Comparison of ENCODE assay signal across 8 cellular contexts in the genomic region with DNA sequence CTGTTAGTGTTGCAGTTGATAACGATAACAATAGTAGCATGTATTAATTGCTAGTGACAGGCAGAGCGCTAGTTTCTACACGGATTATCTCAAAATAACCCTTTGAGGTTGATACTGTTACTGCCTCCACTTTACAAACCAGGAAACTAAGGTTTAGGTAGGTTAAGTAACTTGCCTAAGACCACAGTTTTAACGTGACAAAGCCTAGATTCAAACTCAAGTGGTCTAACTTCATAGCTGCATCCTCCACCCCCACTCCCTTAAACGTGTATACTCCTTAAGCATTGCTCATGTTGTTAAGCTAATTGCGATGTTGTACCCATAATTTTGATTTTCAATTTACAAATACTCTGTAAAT. TPM values are rescaled to one million over a fixed set of nuclear protein-coding genes. Genes with fewer than 3 reads are reported as not detected.
DNase-seq lines count a peak whose midpoint lies in the region; ATAC-seq and TF ChIP-seq lines count a peak whose summit lies in the region.

No MANE protein-coding gene starts in this region.

- no peaks in the 10 kb centered on the region for H3K36me3 Mint-ChIP-seq in CD4-positive, CD25-positive, alpha-beta regulatory T cell
- peaks cover 17% of the 10 kb centered on the region for H3K36me3 Mint-ChIP-seq in activated T-helper 2 cell treated with anti-CD3 and anti-CD28 coated beads, Interferon-gamma antibody, Interleukin-2, Interleukin-4, amounts not matched to agents 10 μg/mL and 5 μg/mL and 100 μg/mL, durations not matched to agents 14 hours and 24 hours and 36 hours (ENCODE audit: low read depth)

- peak overlapping the region; percentile 96 for H3K27ac ChIP-seq in CD4-positive, CD25-positive, alpha-beta regulatory T cell (ENCODE audit: insufficient read depth, low read length, poor library complexity, severe bottlenecking)
- H3K27ac ChIP-seq in left lung: peak overlapping the region in 1 of 2 donors; percentile 99

- no peaks in the 10 kb centered on the region for H3K36me3 ChIP-seq in CD4-positive, CD25-positive, alpha-beta regulatory T cell (ENCODE audit: control insufficient read depth, insufficient read depth, low read length)
- H3K36me3 ChIP-seq in H7 (replicated peaks; ENCODE audit: control insufficient read depth, insufficient read depth, low read length) (no peaks in the 10 kb centered on the region), left lung (no peaks in the 10 kb centered on the region)

- H3K27me3 Mint-ChIP-seq in CD4-positive, CD25-positive, alpha-beta regulatory T cell: no peaks in the 10 kb centered on the region
- peaks cover 2% of the 10 kb centered on the region for H3K27me3 Mint-ChIP-seq in activated T-helper 2 cell treated with anti-CD3 and anti-CD28 coated beads, Interferon-gamma antibody, Interleukin-2, Interleukin-4, amounts not matched to agents 10 μg/mL and 5 μg/mL and 100 μg/mL, durations not matched to agents 14 hours and 24 hours and 36 hours (ENCODE audit: low read depth)

- H3K4me3 Mint-ChIP-seq in CD4-positive, CD25-positive, alpha-beta regulatory T cell: peak overlapping the region; percentile 94 to 99 (median 96)
- peak overlapping the region; percentile 98 for H3K4me3 Mint-ChIP-seq in activated T-helper 2 cell treated with anti-CD3 and anti-CD28 coated beads, Interferon-gamma antibody, Interleukin-2, Interleukin-4, amounts not matched to agents 10 μg/mL and 5 μg/mL and 100 μg/mL, durations not matched to agents 14 hours and 24 hours and 36 hours (ENCODE audit: low read depth)

- H3K4me3 ChIP-seq in CD4-positive, CD25-positive, alpha-beta regulatory T cell (ENCODE audit: low read depth, low read length): peak overlapping the region; percentile 88
- H3K4me3 ChIP-seq in H7 (ENCODE audit: insufficient read depth, low read depth, low read length) (peak overlapping the region; percentile 82), left lung (peak overlapping the region; percentile 76 to 90)

- H3K27me3 ChIP-seq in CD4-positive, CD25-positive, alpha-beta regulatory T cell (ENCODE audit: control insufficient read depth, insufficient read depth, low read length): peaks cover 3% of the 10 kb centered on the region
- H3K27me3 ChIP-seq in H7 (ENCODE audit: control insufficient read depth, insufficient read depth, low read length) (peaks cover 2% of the 10 kb centered on the region; the same call in 1 of the 2 replicates), left lung (no peaks in the 10 kb centered on the region)

- H3K9me3 Mint-ChIP-seq in CD4-positive, CD25-positive, alpha-beta regulatory T cell: no peaks in the 10 kb centered on the region
- no peaks in the 10 kb centered on the region for H3K9me3 Mint-ChIP-seq in activated T-helper 2 cell treated with anti-CD3 and anti-CD28 coated beads, Interferon-gamma antibody, Interleukin-2, Interleukin-4, amounts not matched to agents 10 μg/mL and 5 μg/mL and 100 μg/mL, durations not matched to agents 14 hours and 24 hours and 36 hours

- H3K27ac Mint-ChIP-seq in CD4-positive, CD25-positive, alpha-beta regulatory T cell: peak overlapping the region; percentile 91 to 99 (median 96)
- H3K27ac Mint-ChIP-seq in activated T-helper 2 cell treated with anti-CD3 and anti-CD28 coated beads, Interferon-gamma antibody, Interleukin-2, Interleukin-4, amounts not matched to agents 10 μg/mL and 5 μg/mL and 100 μg/mL, durations not matched to agents 14 hours and 24 hours and 36 hours: peak overlapping the region; percentile 99

- no peaks in the 10 kb centered on the region for H3K9me3 ChIP-seq in CD4-positive, CD25-positive, alpha-beta regulatory T cell (ENCODE audit: control insufficient read depth in 2 of 2, low read length in 2 of 2)
- H3K9me3 ChIP-seq in left lung: no peaks in the 10 kb centered on the region

- H3K4me1 ChIP-seq in CD4-positive, CD25-positive, alpha-beta regulatory T cell (ENCODE audit: control insufficient read depth, insufficient read depth, low read length, poor library complexity, severe bottlenecking): peaks cover 19% of the 10 kb centered on the region
- peaks cover 0 to 32% of the 10 kb centered on the region in 2 donors for H3K4me1 ChIP-seq in left lung

- no peak for TF ChIP-seq CTCF in left lung (IDR thresholded peaks at IDR 0.05)

- intact Hi-C loops in activated T-helper 2 cell treated with anti-CD3 and anti-CD28 coated beads, Interferon-gamma antibody, Interleukin-2, Interleukin-4, amounts not matched to agents 10 μg/mL and 5 μg/mL and 100 μg/mL, durations not matched to agents 14 hours and 24 hours and 36 hours (cut with micrococcal nuclease): no loop called here
- intact Hi-C loops in left lung (cut with DNase I): no loop called here

- peak in 1 of 3 donors; percentile 53 for DNase-seq in CD4-positive, CD25-positive, alpha-beta regulatory T cell
- DNase-seq in H7 (no peak), left lung (no peak), cerebellar nuclear complex (lab: John Stamatoyannopoulos, UW) (no peak), NCI-H2107 (lab: John Stamatoyannopoulos, UW) (no peak)
- no peak for DNase-seq in activated T-helper 2 cell treated with anti-CD3 and anti-CD28 coated beads, Interferon-gamma antibody, Interleukin-2, Interleukin-4, amounts not matched to agents 10 μg/mL and 5 μg/mL and 100 μg/mL, durations not matched to agents 14 hours and 24 hours and 36 hours (ENCODE audit: low spot score)

- peaks cover 21 to 52% (median 35%) of the 10 kb centered on the region in 4 donors for H3K4me1 Mint-ChIP-seq in CD4-positive, CD25-positive, alpha-beta regulatory T cell
- peaks cover 21% of the 10 kb centered on the region for H3K4me1 Mint-ChIP-seq in activated T-helper 2 cell treated with anti-CD3 and anti-CD28 coated beads, Interferon-gamma antibody, Interleukin-2, Interleukin-4, amounts not matched to agents 10 μg/mL and 5 μg/mL and 100 μg/mL, durations not matched to agents 14 hours and 24 hours and 36 hours (ENCODE audit: low read depth)

- no peak for ATAC-seq in CD4-positive, CD25-positive, alpha-beta regulatory T cell (ENCODE audit: low read depth in 2 of 2)
- ATAC-seq in left lung (no peak), HG02870 (IDR thresholded peaks at IDR 0.05; ENCODE audit: unreplicated experiment) (no peak), HG02588 (IDR thresholded peaks at IDR 0.05; ENCODE audit: unreplicated experiment) (no peak)

RNA-seq across cellular contexts. Expression of a gene that starts 1.2 kb away (rescaled TPM):
- total RNA-seq in CD4-positive, CD25-positive, alpha-beta regulatory T cell: 29.5 TPM
- 10 to 100 TPM; 35.9 to 45.4 (median 41.2) TPM for polyA plus RNA-seq in CD4-positive, CD25-positive, alpha-beta regulatory T cell
- 86.0 and 113 TPM in 2 replicates for total RNA-seq in H7 (2014; rRNA removed; shearing (Covaris generic))
- total RNA-seq in activated T-helper 2 cell treated with anti-CD3 and anti-CD28 coated beads, Interferon-gamma antibody, Interleukin-2, Interleukin-4, amounts not matched to agents 10 μg/mL and 5 μg/mL and 100 μg/mL, durations not matched to agents 14 hours and 24 hours and 36 hours: 115 and 117 TPM in 2 replicates
- 10 to 100 TPM; 43.4 to 61.7 TPM for total RNA-seq in left lung
